In the genomic region with DNA sequence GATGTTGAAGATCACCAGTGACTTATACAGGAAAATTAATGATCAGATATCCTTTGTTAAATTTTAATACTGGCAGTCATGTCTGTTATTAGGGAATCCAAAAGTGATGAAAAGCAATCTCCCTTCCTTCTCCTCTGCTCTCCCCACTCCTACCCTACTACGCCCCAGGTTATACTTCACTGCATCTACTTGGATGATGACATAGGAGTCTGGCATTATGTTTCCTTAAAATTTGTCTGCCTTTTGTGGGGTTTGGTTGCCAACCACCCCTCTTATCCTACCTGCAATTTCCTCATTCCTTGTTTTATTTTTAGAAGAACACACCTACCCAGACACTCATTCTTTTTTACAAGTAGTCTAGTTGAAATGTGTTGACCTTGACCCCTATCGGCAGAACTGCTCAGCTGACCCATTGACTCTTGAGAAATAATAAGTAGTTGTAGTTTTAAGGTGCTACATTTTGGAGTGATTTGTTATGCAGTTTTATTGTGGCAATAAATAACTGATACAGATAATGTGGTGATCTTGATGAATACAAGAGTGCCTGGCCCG, we compare ENCODE assay signal across 23 cellular contexts. TPM values are rescaled to one million over a fixed set of nuclear protein-coding genes. Genes with fewer than 3 reads are reported as not detected.
DNase-seq lines count a peak whose midpoint lies in the region; TF ChIP-seq lines count a peak whose summit lies in the region.
"Had no signal": no experiment of that assay in that cellular context is flagged by ENCODE, and none has a peak within 500 bp of the region (broad histone marks: within the 10 kb centered on the region; RNA-seq: fewer than 3 reads in every experiment).

No MANE protein-coding gene starts in this region.

- peaks cover 52% of the 10 kb centered on the region for H3K4me1 Mint-ChIP-seq in brain
- peaks cover 2% of the 10 kb centered on the region for H3K4me1 Mint-ChIP-seq in activated T-cell treated with anti-CD3 and anti-CD28 coated beads, Interleukin-2, amount 50 U/mL, for 24 hours (ENCODE audit: low read depth)

- H3K27me3 ChIP-seq in layer of hippocampus (ENCODE audit: control insufficient read depth, insufficient read depth, low read length) = no peaks in the 10 kb centered on the region
- H3K27me3 ChIP-seq in tibial artery = no peaks in the 10 kb centered on the region

- H3K4me3 Mint-ChIP-seq in brain = peak overlapping the region in 1 of 5 experiments; percentile 24
- H3K4me3 Mint-ChIP-seq in activated T-cell treated with anti-CD3 and anti-CD28 coated beads, Interleukin-2, amount 50 U/mL, for 24 hours = no peak overlapping the region
- H3K4me3 Mint-ChIP-seq: activated naive CD8-positive, alpha-beta T cell treated with anti-CD3 and anti-CD28 coated beads, Interleukin-2, amount 50 U/mL, for 24 hours; CD8-positive, alpha-beta T cell had no signal

- intact Hi-C loops in tibial artery (cut with DNase I; ENCODE audit: low total_unique reads) = no loop called here

- TF ChIP-seq CTCF in brain (conservative IDR thresholded peaks at IDR 0.05) (no peak), tibial artery (IDR thresholded peaks at IDR 0.05) (no peak)

- no peaks in the 10 kb centered on the region for H3K36me3 ChIP-seq in tibial artery

- peak; percentile 27 for DNase-seq in pons (ENCODE audit: low spot score)
- DNase-seq in tibial artery = no peak
- DNase-seq in NCI-H128 (lab: John Stamatoyannopoulos, UW; ENCODE audit: unreplicated experiment) = no peak
- DNase-seq in H4 (ENCODE audit: low spot score) = no peak
- no peak for DNase-seq in effector CD8-positive, alpha-beta T cell (lab: John Stamatoyannopoulos, UW)
- DNase-seq in activated T-cell treated with anti-CD3 and anti-CD28 coated beads, Interleukin-2, amount 50 U/mL, for 24 hours = no peak
- DNase-seq: activated CD8-positive, alpha-beta memory T cell treated with anti-CD3 and anti-CD28 coated beads, Interleukin-2, amount 50 U/mL, for 48 hours; activated effector memory CD4-positive, alpha-beta T cell treated with anti-CD3 and anti-CD28 coated beads, Interleukin-2, amount 50 U/mL, for 16 hours; activated naive CD8-positive, alpha-beta T cell treated with anti-CD3 and anti-CD28 coated beads, Interleukin-2, amount 50 U/mL, for 24 hours; CD8-positive, alpha-beta T cell; erythroblast; GDM1; GM23248; NCI-H187 treated with DMSO at 0.1 percent for 48 hours; SIG-M5; stimulated activated CD4-positive, alpha-beta T cell treated with anti-CD3 and anti-CD28 coated beads, Interleukin-12 subunit alpha, Interleukin-12 subunit beta, amount 100 ng/mL, for 4 hours had no signal

- H3K4me3 ChIP-seq in tibial artery = no peak overlapping the region
- H3K4me3 ChIP-seq: GM23248, K562 had no signal

- H3K9me3 ChIP-seq in tibial artery = no peaks in the 10 kb centered on the region

- H3K27ac ChIP-seq in layer of hippocampus (ENCODE audit: low read depth, low read length) = peak overlapping the region; percentile 78
- peak overlapping the region; percentile 62 to 71 for H3K27ac ChIP-seq in tibial artery
- H3K27ac ChIP-seq: GM23248, VCaP had no signal

- peaks cover 2% of the 10 kb centered on the region for H3K27me3 Mint-ChIP-seq in brain
- H3K27me3 Mint-ChIP-seq in activated T-cell treated with anti-CD3 and anti-CD28 coated beads, Interleukin-2, amount 50 U/mL, for 24 hours = no peaks in the 10 kb centered on the region
- H3K27me3 Mint-ChIP-seq: activated naive CD8-positive, alpha-beta T cell treated with anti-CD3 and anti-CD28 coated beads, Interleukin-2, amount 50 U/mL, for 24 hours had no signal

- H3K4me1 ChIP-seq in tibial artery = peaks cover 0 to 71% (median 40%) of the 10 kb centered on the region in 4 donors

- peaks cover 31% of the 10 kb centered on the region for H3K36me3 Mint-ChIP-seq in brain
- H3K36me3 Mint-ChIP-seq in activated T-cell treated with anti-CD3 and anti-CD28 coated beads, Interleukin-2, amount 50 U/mL, for 24 hours (ENCODE audit: low read depth) = no peaks in the 10 kb centered on the region

- peak overlapping the region in 4 of 5 experiments; percentile 41 to 86 (median 68) for H3K27ac Mint-ChIP-seq in brain
- H3K27ac Mint-ChIP-seq in activated T-cell treated with anti-CD3 and anti-CD28 coated beads, Interleukin-2, amount 50 U/mL, for 24 hours = no peak overlapping the region
- H3K27ac Mint-ChIP-seq: activated naive CD8-positive, alpha-beta T cell treated with anti-CD3 and anti-CD28 coated beads, Interleukin-2, amount 50 U/mL, for 24 hours; CD8-positive, alpha-beta T cell had no signal

- H3K9me3 Mint-ChIP-seq in brain = no peaks in the 10 kb centered on the region
- no peaks in the 10 kb centered on the region for H3K9me3 Mint-ChIP-seq in activated T-cell treated with anti-CD3 and anti-CD28 coated beads, Interleukin-2, amount 50 U/mL, for 24 hours
- H3K9me3 Mint-ChIP-seq: activated naive CD8-positive, alpha-beta T cell treated with anti-CD3 and anti-CD28 coated beads, Interleukin-2, amount 50 U/mL, for 24 hours; CD8-positive, alpha-beta T cell had no signal

RNA-seq across cellular contexts. Expression of a gene that starts 5.1 kb away (rescaled TPM):
- 4.4 TPM for polyA plus RNA-seq in brain (ENCODE audit: insufficient read depth, low read depth, low replicate concordance)
- total RNA-seq in H4 (2014; rRNA removed; shearing (Covaris generic)) = 0.10 and 0.39 TPM in 2 replicates
- total RNA-seq: GM23248 had no signal

RNA-seq across cellular contexts. Expression of a gene that starts 10.6 kb away (rescaled TPM):
- not detected for polyA plus RNA-seq in brain (ENCODE audit: insufficient read depth, low read depth, low replicate concordance)
- total RNA-seq in H4 (2014; rRNA removed; shearing (Covaris generic)) = not detected in 2 replicates
- total RNA-seq: CD8-positive, alpha-beta T cell; frontal cortex; GM23248; K562; renal cortical epithelial cell; T-helper 1 cell treated with Interleukin-12 subunit alpha and Interleukin-12 subunit beta and Interleukin-4 antibody, amounts not matched to agents 30 ng/mL and 1 ng/mL, for 36 hours had no signal
- polyA plus RNA-seq: GM23248 had no signal

RNA-seq across cellular contexts. Expression of a gene that starts 38.5 kb away (rescaled TPM):
- 12.3 TPM for polyA plus RNA-seq in brain (ENCODE audit: insufficient read depth, low read depth, low replicate concordance)
- total RNA-seq in H4 (2014; rRNA removed; shearing (Covaris generic)) = 6.4 and 8.8 TPM in 2 replicates
